Comparison of ENCODE assay signal across 6 cellular contexts in the genomic region with DNA sequence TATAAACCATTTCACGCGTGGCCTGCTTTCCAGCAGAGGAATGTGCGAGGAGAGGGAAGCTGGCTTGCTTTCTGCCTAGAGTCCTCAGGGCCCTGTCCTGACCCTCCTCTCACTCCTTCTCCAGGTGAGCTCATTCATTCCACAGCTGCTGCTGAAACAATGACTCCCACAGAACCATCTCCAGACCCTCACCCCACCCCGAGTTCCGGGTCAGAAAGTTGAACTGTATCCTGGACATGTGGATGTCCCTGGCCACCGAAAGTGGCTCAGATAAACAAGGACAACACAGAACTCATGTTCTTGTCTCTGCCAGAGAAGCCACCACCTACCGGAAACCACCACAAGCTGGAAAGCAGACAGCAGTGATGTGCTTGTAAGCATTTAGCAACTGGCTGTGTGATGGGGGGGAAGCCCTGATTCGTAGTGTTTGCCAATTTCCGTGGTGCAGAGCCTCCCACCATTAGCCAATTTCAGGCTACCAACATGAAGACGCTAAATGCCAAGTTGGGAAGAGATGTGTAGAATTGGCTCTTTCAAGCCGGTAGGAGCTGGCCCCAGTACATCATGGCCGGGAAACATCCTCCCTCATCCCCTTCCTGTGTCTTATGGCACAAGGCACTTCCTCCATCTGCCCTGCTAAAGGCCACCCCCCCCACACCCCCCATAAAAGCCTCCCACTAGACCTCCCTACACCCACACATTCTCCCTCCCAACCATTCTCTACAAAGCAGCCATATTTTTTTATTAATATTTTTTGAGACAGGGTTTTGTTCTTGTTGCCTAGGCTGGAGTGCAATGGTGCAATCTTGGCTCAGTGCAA. TPM values are rescaled to one million over a fixed set of nuclear protein-coding genes. Genes with fewer than 3 reads are reported as not detected.
DNase-seq lines count a peak whose midpoint lies in the region; ATAC-seq and TF ChIP-seq lines count a peak whose summit lies in the region.

No MANE protein-coding gene starts in this region.

- TF ChIP-seq CTCF in prostate gland (IDR thresholded peaks at IDR 0.05) = no peak

- no peak for TF ChIP-seq POLR2A in prostate gland (IDR thresholded peaks at IDR 0.05)

- WGBS in prostate gland = 33% methylated on average over 12 of the region's 12 CpGs

- ATAC-seq in activated naive CD4-positive, alpha-beta T cell treated with anti-CD3 and anti-CD28 coated beads, Interleukin-2, amount 50 U/mL, for 72 hours = peak; percentile 56 to 65
- no peak for ATAC-seq in GM19023 (IDR thresholded peaks at IDR 0.05; ENCODE audit: unreplicated experiment)

- H3K36me3 Mint-ChIP-seq in activated naive CD4-positive, alpha-beta T cell treated with anti-CD3 and anti-CD28 coated beads, Interleukin-2, amount 50 U/mL, for 72 hours = peaks cover 0 to 10% of the 10 kb centered on the region in 2 donors

- peak overlapping the region; percentile 76 to 91 for H3K27ac ChIP-seq in prostate gland

- H3K9me3 Mint-ChIP-seq in activated naive CD4-positive, alpha-beta T cell treated with anti-CD3 and anti-CD28 coated beads, Interleukin-2, amount 50 U/mL, for 72 hours = peaks cover 0 to 7% of the 10 kb centered on the region in 2 donors

- H3K9me3 ChIP-seq in prostate gland = no peaks in the 10 kb centered on the region

- peak overlapping the region; percentile 53 to 86 for H3K27ac Mint-ChIP-seq in activated naive CD4-positive, alpha-beta T cell treated with anti-CD3 and anti-CD28 coated beads, Interleukin-2, amount 50 U/mL, for 72 hours

- intact Hi-C loops in prostate gland (cut with DNase I) = no loop called here

- peaks cover 14% of the 10 kb centered on the region for H3K4me1 ChIP-seq in prostate gland (replicated peaks)

- no peaks in the 10 kb centered on the region for H3K36me3 ChIP-seq in prostate gland

- H3K27me3 ChIP-seq in prostate gland (replicated peaks; ENCODE audit: insufficient read depth) = no peaks in the 10 kb centered on the region

- H3K4me3 ChIP-seq in prostate gland = no peak overlapping the region

- peak; percentile 60 for DNase-seq in NCI-H82 (lab: John Stamatoyannopoulos, UW)
- DNase-seq in NCI-H82 treated with DMSO at 0.1 percent for 48 hours (lab: John Stamatoyannopoulos, UW; ENCODE audit: unreplicated experiment) = no peak
- DNase-seq in activated naive CD4-positive, alpha-beta T cell treated with anti-CD3 and anti-CD28 coated beads, Interleukin-2, amount 50 U/mL, for 72 hours (ENCODE audit: low spot score in 2 of 2) = peak in 1 of 2 donors; percentile 45
- DNase-seq in prostate gland (ENCODE audit: low spot score) = no peak
- DNase-seq in dedifferentiated amniotic fluid mesenchymal stem cell (ENCODE audit: extremely low spot score) = no peak

RNA-seq across cellular contexts. Expression of gene SYCE2, which starts 5.0 kb away (rescaled TPM):
- 1 to 10 TPM; 2.2 to 4.8 TPM for total RNA-seq in activated naive CD4-positive, alpha-beta T cell treated with anti-CD3 and anti-CD28 coated beads, Interleukin-2, amount 50 U/mL, for 72 hours
- 1 to 10 TPM in 1 of 2 donors, under 1 TPM in 1; 0.18 to 5.9 TPM for total RNA-seq in prostate gland

RNA-seq across cellular contexts. Expression of gene FARSA, which starts 19.4 kb away (rescaled TPM):
- 100 to 1,000 TPM in 1 of 2 donors, 10 to 100 TPM in 1; 89.2 to 116 TPM for total RNA-seq in activated naive CD4-positive, alpha-beta T cell treated with anti-CD3 and anti-CD28 coated beads, Interleukin-2, amount 50 U/mL, for 72 hours
- 10 to 100 TPM; 54.8 to 65.0 TPM for total RNA-seq in prostate gland

RNA-seq across cellular contexts. Expression of gene GCDH, which starts 23.1 kb away (rescaled TPM):
- 10 to 100 TPM; 41.8 to 48.9 TPM for total RNA-seq in activated naive CD4-positive, alpha-beta T cell treated with anti-CD3 and anti-CD28 coated beads, Interleukin-2, amount 50 U/mL, for 72 hours
- 10 to 100 TPM; 66.4 to 81.7 TPM for total RNA-seq in prostate gland

RNA-seq across cellular contexts. Expression of gene CALR, which starts 24.3 kb away (rescaled TPM):
- 100 to 1,000 TPM; 505 to 624 TPM for total RNA-seq in activated naive CD4-positive, alpha-beta T cell treated with anti-CD3 and anti-CD28 coated beads, Interleukin-2, amount 50 U/mL, for 72 hours
- 100 to 1,000 TPM; 532 to 980 TPM for total RNA-seq in prostate gland

RNA-seq across cellular contexts. Expression of gene KLF1, which starts 27.1 kb away (rescaled TPM):
- total RNA-seq in activated naive CD4-positive, alpha-beta T cell treated with anti-CD3 and anti-CD28 coated beads, Interleukin-2, amount 50 U/mL, for 72 hours = under 1 TPM; 0.46 to 0.54 TPM
- total RNA-seq in prostate gland = not detected
